Comparison of ENCODE assay signal across 23 cellular contexts in the genomic region with DNA sequence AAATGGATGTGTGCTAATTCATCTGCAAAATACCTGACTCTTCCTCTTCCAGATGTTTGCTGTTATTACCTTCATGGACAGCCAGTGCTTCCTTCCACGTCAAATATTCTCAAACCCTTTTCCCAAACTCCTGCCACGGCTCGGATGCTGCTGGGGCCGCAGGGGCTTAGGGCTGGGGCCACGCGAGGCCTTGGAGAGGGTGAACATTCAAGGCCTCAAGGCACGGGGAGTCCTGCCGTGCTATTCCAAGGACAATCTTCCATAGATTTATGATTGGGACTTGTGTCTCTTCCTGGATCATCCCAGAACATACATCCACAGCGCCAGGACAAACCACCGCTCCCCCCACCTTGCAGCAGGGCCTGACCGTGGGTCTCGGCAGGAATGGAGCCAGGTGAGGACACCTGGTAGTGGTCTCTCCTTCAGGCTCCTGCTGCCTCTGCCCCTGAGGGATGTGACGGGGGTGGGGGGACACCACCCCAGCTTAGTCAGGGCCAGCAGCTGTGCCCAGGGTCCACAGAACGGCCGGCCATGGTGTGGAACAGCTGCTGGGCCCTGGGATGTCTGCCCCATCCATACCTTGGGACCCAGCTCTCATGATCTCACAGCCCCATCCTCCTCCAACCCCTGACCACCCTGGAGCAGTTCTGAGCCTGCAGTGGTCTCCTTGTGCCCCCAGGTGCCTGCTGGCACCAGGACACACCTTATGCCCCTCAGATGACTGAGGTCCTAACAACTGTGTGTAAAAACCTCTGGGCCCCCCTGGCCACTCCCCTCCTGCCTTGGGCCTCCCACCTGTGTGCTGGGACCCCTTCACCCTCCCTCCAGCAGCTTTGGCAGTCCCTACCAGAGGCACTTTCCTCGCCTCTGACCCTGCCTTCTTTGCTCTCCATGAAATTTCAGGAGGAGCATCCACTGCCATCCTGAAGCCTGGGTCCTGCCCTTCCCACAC. TPM values are rescaled to one million over a fixed set of nuclear protein-coding genes. Genes with fewer than 3 reads are reported as not detected.
"Had no signal": no experiment of that assay in that cellular context is flagged by ENCODE, and none has a peak within 500 bp of the region (broad histone marks: within the 10 kb centered on the region; RNA-seq: fewer than 3 reads in every experiment).

No MANE protein-coding gene starts in this region.

- H3K9me3 ChIP-seq: neutrophil, SK-N-SH, testis had no signal

- H3K36me3 ChIP-seq: neutrophil had no signal

- H3K4me3 ChIP-seq: testis had no signal

- H3K4me1 ChIP-seq: testis had no signal

- H3K36me3 Mint-ChIP-seq: activated naive CD4-positive, alpha-beta T cell treated with anti-CD3 and anti-CD28 coated beads, Interleukin-2, amount 50 U/mL, for 72 hours; memory B cell; naive thymus-derived CD8-positive, alpha-beta T cell; T-cell had no signal

- H3K9me3 Mint-ChIP-seq: central memory CD8-positive, alpha-beta T cell; dendritic cell treated with granulocyte-macrophage colony-stimulating factor and Interleukin-4, amounts not matched to agents 40 ng/mL and 50 ng/mL, for 4 days; memory B cell; stimulated activated naive CD8-positive, alpha-beta T cell treated with anti-CD3 and anti-CD28 coated beads, Interleukin-15, Interleukin-2, amounts not matched to agents 100 ng/mL and 50 ng/mL, for 24 hours had no signal

- ATAC-seq: activated naive CD4-positive, alpha-beta T cell treated with anti-CD3 and anti-CD28 coated beads, Interleukin-2, amount 50 U/mL, for 72 hours; effector memory CD8-positive, alpha-beta T cell; left lobe of liver; naive thymus-derived CD8-positive, alpha-beta T cell; T-cell had no signal

- DNase-seq: activated gamma-delta T cell; activated T-cell treated with anti-CD3 and anti-CD28 coated beads for 4 hours; amygdala; effector memory CD8-positive, alpha-beta T cell; foreskin melanocyte; naive thymus-derived CD8-positive, alpha-beta T cell; retina; SK-N-SH; small intestine; stimulated activated CD4-positive, alpha-beta T cell treated with anti-CD3 and anti-CD28 coated beads, Interleukin-4, amount 100 ng/mL, for 4 hours; T-cell; T-helper 9 cell; testis had no signal

- H3K27ac ChIP-seq: epithelial cell of prostate, neutrophil, testis had no signal

- H3K27ac Mint-ChIP-seq: activated naive CD4-positive, alpha-beta T cell treated with anti-CD3 and anti-CD28 coated beads, Interleukin-2, amount 50 U/mL, for 72 hours; dendritic cell treated with granulocyte-macrophage colony-stimulating factor and Interleukin-4, amounts not matched to agents 40 ng/mL and 50 ng/mL, for 4 days; memory B cell; naive thymus-derived CD8-positive, alpha-beta T cell; stimulated activated naive CD8-positive, alpha-beta T cell treated with anti-CD3 and anti-CD28 coated beads, Interleukin-15, Interleukin-2, amounts not matched to agents 100 ng/mL and 50 ng/mL, for 24 hours; T-cell had no signal

- H3K4me3 Mint-ChIP-seq: brain; central memory CD8-positive, alpha-beta T cell; dendritic cell treated with granulocyte-macrophage colony-stimulating factor and Interleukin-4, amounts not matched to agents 40 ng/mL and 50 ng/mL, for 4 days; effector memory CD8-positive, alpha-beta T cell; memory B cell; naive thymus-derived CD8-positive, alpha-beta T cell; stimulated activated naive CD8-positive, alpha-beta T cell treated with anti-CD3 and anti-CD28 coated beads, Interleukin-15, Interleukin-2, amounts not matched to agents 100 ng/mL and 50 ng/mL, for 24 hours; T-cell had no signal

- H3K9ac ChIP-seq: SK-N-SH had no signal

- H3K27me3 ChIP-seq: neutrophil, testis had no signal

- H3K4me1 Mint-ChIP-seq: central memory CD8-positive, alpha-beta T cell; memory B cell; naive thymus-derived CD8-positive, alpha-beta T cell; T-cell had no signal

RNA-seq across cellular contexts. Expression of a gene that starts 16.7 kb away (rescaled TPM):
- total RNA-seq: fibroblast of lung had no signal
- polyA plus RNA-seq: fibroblast of lung, SK-N-SH had no signal
